9 cellular contexts compared by ENCODE assay signal in genomic region chr15:67783303-67783702, GRCh38. TPM values are rescaled to one million over a fixed set of nuclear protein-coding genes. Genes with fewer than 3 reads are reported as not detected.
DNase-seq lines count a peak whose midpoint lies in the region; ATAC-seq, FAIRE-seq and TF ChIP-seq lines count a peak whose summit lies in the region.
"Had no signal": no experiment of that assay in that cellular context is flagged by ENCODE, and none has a peak within 500 bp of the region (broad histone marks: within the 10 kb centered on the region; RNA-seq: fewer than 3 reads in every experiment).

No MANE protein-coding gene starts in this region.

- peak overlapping the region; percentile 36 for H3K4me3 Mint-ChIP-seq in central memory CD8-positive, alpha-beta T cell
- H3K4me3 Mint-ChIP-seq: dendritic cell treated with granulocyte-macrophage colony-stimulating factor and Interleukin-4, amounts not matched to agents 40 ng/mL and 50 ng/mL, for 4 days had no signal

- H2AFZ ChIP-seq in SU-DHL-6 (ENCODE audit: low read depth, low read length, severe bottlenecking) = no peak overlapping the region

- peak; percentile 54 for ATAC-seq in HG02938 (IDR thresholded peaks at IDR 0.05; ENCODE audit: unreplicated experiment)
- peak; percentile 91 for ATAC-seq in central memory CD8-positive, alpha-beta T cell (replicated peaks; ENCODE audit: extremely low read depth, poor library complexity, severe bottlenecking)
- ATAC-seq in pancreas = no peak
- no peak for ATAC-seq in GM19328 (IDR thresholded peaks at IDR 0.05; ENCODE audit: unreplicated experiment)
- no peak for ATAC-seq in Right ventricle myocardium inferior

- intact Hi-C loops in pancreas (cut with DNase I) = no loop called here
- intact Hi-C loops in Right ventricle myocardium inferior (cut with DNase I) = no loop called here

- peak overlapping the region; percentile 17; the same call in 1 of the 2 replicates for H3K9ac ChIP-seq in SU-DHL-6 (ENCODE audit: low read length)

- peaks cover 6% of the 10 kb centered on the region for H3K36me3 Mint-ChIP-seq in central memory CD8-positive, alpha-beta T cell (ENCODE audit: insufficient read depth)

- H3K79me2 ChIP-seq in SU-DHL-6 (ENCODE audit: insufficient read depth, low read length) = no peaks in the 10 kb centered on the region

- 87 to 91% methylated on average over 7 of the region's 7 CpGs for WGBS in pancreas, 2 donors

- peak overlapping the region; percentile 52 for H3K4me2 ChIP-seq in SU-DHL-6 (ENCODE audit: low read depth, low read length, poor library complexity, severe bottlenecking)

- no peaks in the 10 kb centered on the region for H4K20me1 ChIP-seq in SU-DHL-6 (ENCODE audit: low read depth, low read length)

- peak overlapping the region; percentile 85 for H3K27ac ChIP-seq in SU-DHL-6 (ENCODE audit: low read depth, low read length)
- H3K27ac ChIP-seq in pancreas = no peak overlapping the region

- no peak for TF ChIP-seq POLR2A in GM12892 (IDR thresholded peaks at IDR 0.05; ENCODE audit: low read depth, low read length)

- DNase-seq in GM12892 (ENCODE audit: insufficient read length) = no peak
- peak in 1 of 2 donors; percentile 67 for DNase-seq in central memory CD8-positive, alpha-beta T cell (ENCODE audit: low spot score in 2 of 2)
- no peak for DNase-seq in NK-92 (lab: John Stamatoyannopoulos, UW; ENCODE audit: unreplicated experiment)
- no peak for DNase-seq in pancreas
- no peak for DNase-seq in Right ventricle myocardium inferior (ENCODE audit: missing footprints)

- peaks cover 16% of the 10 kb centered on the region for H3F3A ChIP-seq in SU-DHL-6 (ENCODE audit: insufficient read depth)

- H3K4me1 Mint-ChIP-seq in central memory CD8-positive, alpha-beta T cell = peaks cover 38% of the 10 kb centered on the region

- no peaks in the 10 kb centered on the region for H3K4me1 ChIP-seq in pancreas

- no peaks in the 10 kb centered on the region for H3K9me3 Mint-ChIP-seq in central memory CD8-positive, alpha-beta T cell
- H3K9me3 Mint-ChIP-seq: dendritic cell treated with granulocyte-macrophage colony-stimulating factor and Interleukin-4, amounts not matched to agents 40 ng/mL and 50 ng/mL, for 4 days had no signal

- H3K9me3 ChIP-seq in SU-DHL-6 (ENCODE audit: insufficient read depth, low read length) (no peaks in the 10 kb centered on the region), pancreas (no peaks in the 10 kb centered on the region)

- H3K9me2 ChIP-seq in SU-DHL-6 (replicated peaks; ENCODE audit: insufficient read depth, low read length) = no peaks in the 10 kb centered on the region

- TF ChIP-seq CTCF in SU-DHL-6 (IDR thresholded peaks at IDR 0.05; ENCODE audit: insufficient read depth, low read length, poor library complexity, severe bottlenecking) (peak; percentile 71), pancreas (IDR thresholded peaks at IDR 0.05) (no peak)

- H3K36me3 ChIP-seq in SU-DHL-6 (ENCODE audit: low read length) (no peaks in the 10 kb centered on the region), pancreas (no peaks in the 10 kb centered on the region)

- no peaks in the 10 kb centered on the region for H3K27me3 Mint-ChIP-seq in central memory CD8-positive, alpha-beta T cell
- H3K27me3 Mint-ChIP-seq: dendritic cell treated with granulocyte-macrophage colony-stimulating factor and Interleukin-4, amounts not matched to agents 40 ng/mL and 50 ng/mL, for 4 days had no signal

- H3K4me3 ChIP-seq in SU-DHL-6 (ENCODE audit: insufficient read depth, low read length, poor library complexity, severe bottlenecking) = no peak overlapping the region
- H3K4me3 ChIP-seq in pancreas = no peak overlapping the region

- H3K27me3 ChIP-seq in SU-DHL-6 (ENCODE audit: low read length) = no peaks in the 10 kb centered on the region
- no peaks in the 10 kb centered on the region for H3K27me3 ChIP-seq in pancreas

- H3K27ac Mint-ChIP-seq in central memory CD8-positive, alpha-beta T cell (ENCODE audit: low read depth) = peak overlapping the region; percentile 70
- H3K27ac Mint-ChIP-seq: dendritic cell treated with granulocyte-macrophage colony-stimulating factor and Interleukin-4, amounts not matched to agents 40 ng/mL and 50 ng/mL, for 4 days had no signal

- FAIRE-seq in GM12892 (lab: Jason Lieb, UNC) (peak; percentile 86), pancreas (lab: Jason Lieb, UNC) (no peak)

RNA-seq across cellular contexts. Expression of gene SKOR1, which starts 42.0 kb away (rescaled TPM):
- not detected for polyA plus RNA-seq in GM12892 (2012; ENCODE audit: missing spikeins)
- total RNA-seq in pancreas (under 1 TPM; 0.09 to 0.47 (median 0.33) TPM), Right ventricle myocardium inferior (not detected)
- polyA plus RNA-seq in pancreas = under 1 TPM; 0.30 to 0.54 TPM

RNA-seq across cellular contexts. Expression of gene RNU6-1, which starts 56.5 kb away (rescaled TPM):
- not detected for polyA plus RNA-seq in GM12892 (2012; ENCODE audit: missing spikeins)
- not detected for total RNA-seq in pancreas
- not detected for polyA plus RNA-seq in pancreas
- not detected for total RNA-seq in Right ventricle myocardium inferior

Comparison
In these comparisons a context has a peak if more than half of its experiments do, and no peak if none do; other contexts are left out.
1. ATAC-seq: peak in HG02938 (single experiment) and central memory CD8-positive, alpha-beta T cell (single experiment); none in pancreas (0 of 4), GM19328 (single experiment) and Right ventricle myocardium inferior (single experiment).